Comparison of ENCODE assay signal across 23 cellular contexts in genomic region chr1:92879316-92879968, GRCh38. TPM values are rescaled to one million over a fixed set of nuclear protein-coding genes. Genes with fewer than 3 reads are reported as not detected.
DNase-seq lines count a peak whose midpoint lies in the region; ATAC-seq, FAIRE-seq and TF ChIP-seq lines count a peak whose summit lies in the region.
"Had no signal": no experiment of that assay in that cellular context is flagged by ENCODE, and none has a peak within 500 bp of the region (broad histone marks: within the 10 kb centered on the region; RNA-seq: fewer than 3 reads in every experiment).

No MANE protein-coding gene starts in this region.

- no peak overlapping the region for H3K27ac ChIP-seq in CD4-positive, alpha-beta memory T cell (ENCODE audit: low read depth, low read length)
- H3K27ac ChIP-seq in VCaP (peak overlapping the region; percentile 87), suprapubic skin (no peak overlapping the region)
- H3K27ac ChIP-seq: C4-2B, SJSA1, skin epidermis, testis, vagina had no signal

- FAIRE-seq in GM19239 (lab: Jason Lieb, UNC): peak; percentile 62

- H3K4me1 ChIP-seq in CD4-positive, alpha-beta memory T cell (ENCODE audit: insufficient read depth, low read length): peaks cover 58% of the 10 kb centered on the region
- H3K4me1 ChIP-seq in suprapubic skin: peaks cover 4% of the 10 kb centered on the region
- H3K4me1 ChIP-seq: vagina had no signal

- no peak overlapping the region for H3K4me3 ChIP-seq in CD4-positive, alpha-beta memory T cell (ENCODE audit: low read length in 2 of 2)
- H3K4me3 ChIP-seq in suprapubic skin: no peak overlapping the region
- H3K4me3 ChIP-seq: SJSA1, skin epidermis, testis, vagina had no signal

- no peak for ATAC-seq in natural killer cell
- ATAC-seq: activated CD8-positive, alpha-beta memory T cell treated with anti-CD3 and anti-CD28 coated beads, Interleukin-2, amount 10 ng/mL, durations not matched to agents 7 days and 5 days; T-helper 17 cell had no signal

- no peaks in the 10 kb centered on the region for H3K27me3 ChIP-seq in CD4-positive, alpha-beta memory T cell (ENCODE audit: insufficient read depth, low read length)
- no peaks in the 10 kb centered on the region for H3K27me3 ChIP-seq in suprapubic skin
- H3K27me3 ChIP-seq: SJSA1, testis, vagina had no signal

- intact Hi-C loops in CD4-positive, alpha-beta memory T cell (cut with micrococcal nuclease): no loop called here
- intact Hi-C loops in natural killer cell (cut with micrococcal nuclease): no loop called here

- H3K36me3 Mint-ChIP-seq in CD4-positive, alpha-beta memory T cell: peaks cover 8 to 11% of the 10 kb centered on the region in 2 donors
- H3K36me3 Mint-ChIP-seq in natural killer cell: no peaks in the 10 kb centered on the region
- peaks cover 7% of the 10 kb centered on the region for H3K36me3 Mint-ChIP-seq in nephron progenitor cell (ENCODE audit: low read depth)

- H3K4me1 Mint-ChIP-seq in CD4-positive, alpha-beta memory T cell: peaks cover 35 to 47% (median 41%) of the 10 kb centered on the region in 4 donors
- H3K4me1 Mint-ChIP-seq in natural killer cell (peaks cover 43 to 61% of the 10 kb centered on the region in 2 donors), nephron progenitor cell (no peaks in the 10 kb centered on the region)

- TF ChIP-seq EP300 in suprapubic skin (IDR thresholded peaks at IDR 0.05): no peak

- no peaks in the 10 kb centered on the region for H3K9me3 ChIP-seq in CD4-positive, alpha-beta memory T cell (ENCODE audit: control insufficient read depth in 1 of 2, low read length in 2 of 2)
- H3K9me3 ChIP-seq in suprapubic skin: no peaks in the 10 kb centered on the region
- H3K9me3 ChIP-seq: SJSA1, testis, vagina had no signal

- CTCF ChIA-PET in CD4-positive, alpha-beta memory T cell (lab: Charles Lee; ENCODE audit: partially characterized antibody): interaction anchor here (0.5 to 1.7 kb wide), 6 partner anchors 7 to 345 kb away, joined by 3 to 5 read pairs (median 3); no protein-coding TSS in a partner anchor

- WGBS in suprapubic skin: 87% methylated on average over 4 of the region's 4 CpGs

- H3K36me3 ChIP-seq in CD4-positive, alpha-beta memory T cell (ENCODE audit: insufficient read depth, low read length): peaks cover 7% of the 10 kb centered on the region
- H3K36me3 ChIP-seq in suprapubic skin: no peaks in the 10 kb centered on the region
- H3K36me3 ChIP-seq: SJSA1, vagina had no signal

- H3K27ac Mint-ChIP-seq in CD4-positive, alpha-beta memory T cell: peak overlapping the region in 4 of 7 donors; percentile 7 to 51 (median 38)
- H3K27ac Mint-ChIP-seq in natural killer cell: peak overlapping the region; percentile 57 to 90
- no peak overlapping the region for H3K27ac Mint-ChIP-seq in nephron progenitor cell
- H3K27ac Mint-ChIP-seq: activated CD8-positive, alpha-beta memory T cell treated with anti-CD3 and anti-CD28 coated beads, Interleukin-2, amount 10 ng/mL, durations not matched to agents 7 days and 5 days; activated naive CD8-positive, alpha-beta T cell treated with anti-CD3 and anti-CD28 coated beads, Interleukin-2, amount 10 ng/mL, durations not matched to agents 7 days and 5 days had no signal

- POLR2A ChIA-PET in CD4-positive, alpha-beta memory T cell (lab: Charles Lee; ENCODE audit: partially characterized antibody): interaction anchor here (1.3 kb wide), 1 partner anchor 82 kb away, joined by 4 read pairs; the partner anchor contains the start of gene DIPK1A

- DNase-seq in CD4-positive, alpha-beta memory T cell: no peak
- DNase-seq in GM19239 (ENCODE audit: insufficient read length, low spot score) (no peak), natural killer cell (no peak), kidney tubule cell (ENCODE audit: low spot score) (no peak), nephron progenitor cell (no peak), suprapubic skin (ENCODE audit: low spot score in 2 of 2) (no peak)
- DNase-seq: activated CD4-positive, alpha-beta T cell treated with anti-CD3 and anti-CD28 coated beads for 4 hours; activated CD8-positive, alpha-beta memory T cell treated with anti-CD3 and anti-CD28 coated beads, Interleukin-2, amount 10 ng/mL, durations not matched to agents 7 days and 5 days; activated naive CD8-positive, alpha-beta T cell treated with anti-CD3 and anti-CD28 coated beads, Interleukin-2, amount 10 ng/mL, durations not matched to agents 7 days and 5 days; IMR-90; kidney glomerular epithelial cell; NCI-H1105; NCI-H526; nucleus accumbens; stimulated activated CD4-positive, alpha-beta T cell treated with anti-CD3 and anti-CD28 coated beads, Interleukin-1b, Interleukin-23, amount 100 ng/mL, for 48 hours; T-helper 17 cell; testis had no signal

- H3K4me3 Mint-ChIP-seq in CD4-positive, alpha-beta memory T cell: no peak overlapping the region
- no peak overlapping the region for H3K4me3 Mint-ChIP-seq in natural killer cell
- no peak overlapping the region for H3K4me3 Mint-ChIP-seq in nephron progenitor cell
- H3K4me3 Mint-ChIP-seq: activated CD8-positive, alpha-beta memory T cell treated with anti-CD3 and anti-CD28 coated beads, Interleukin-2, amount 10 ng/mL, durations not matched to agents 7 days and 5 days; activated naive CD8-positive, alpha-beta T cell treated with anti-CD3 and anti-CD28 coated beads, Interleukin-2, amount 10 ng/mL, durations not matched to agents 7 days and 5 days; central memory CD8-positive, alpha-beta T cell; T-helper 17 cell had no signal

- H3K27me3 Mint-ChIP-seq in CD4-positive, alpha-beta memory T cell: no peaks in the 10 kb centered on the region
- H3K27me3 Mint-ChIP-seq in natural killer cell (ENCODE audit: low read depth in 2 of 2): no peaks in the 10 kb centered on the region
- no peaks in the 10 kb centered on the region for H3K27me3 Mint-ChIP-seq in nephron progenitor cell (ENCODE audit: low read depth, poor library complexity)
- H3K27me3 Mint-ChIP-seq: activated CD8-positive, alpha-beta memory T cell treated with anti-CD3 and anti-CD28 coated beads, Interleukin-2, amount 10 ng/mL, durations not matched to agents 7 days and 5 days; activated naive CD8-positive, alpha-beta T cell treated with anti-CD3 and anti-CD28 coated beads, Interleukin-2, amount 10 ng/mL, durations not matched to agents 7 days and 5 days; central memory CD8-positive, alpha-beta T cell; T-helper 17 cell had no signal

- TF ChIP-seq CTCF in VCaP (conservative IDR thresholded peaks at IDR 0.05) (no peak), natural killer cell (IDR thresholded peaks at IDR 0.05) (no peak), nephron progenitor cell (IDR thresholded peaks at IDR 0.05) (no peak), suprapubic skin (IDR thresholded peaks at IDR 0.05) (no peak)

- TF ChIP-seq POLR2A in suprapubic skin (IDR thresholded peaks at IDR 0.05): no peak

- no peaks in the 10 kb centered on the region for H3K9me3 Mint-ChIP-seq in CD4-positive, alpha-beta memory T cell
- no peaks in the 10 kb centered on the region for H3K9me3 Mint-ChIP-seq in natural killer cell
- peaks cover 3% of the 10 kb centered on the region for H3K9me3 Mint-ChIP-seq in nephron progenitor cell
- H3K9me3 Mint-ChIP-seq: activated naive CD8-positive, alpha-beta T cell treated with anti-CD3 and anti-CD28 coated beads, Interleukin-2, amount 10 ng/mL, durations not matched to agents 7 days and 5 days; central memory CD8-positive, alpha-beta T cell had no signal

RNA-seq across cellular contexts. Expression of gene RPL5, which starts 47.6 kb away (rescaled TPM):
- 1,000 to 10,000 TPM; 1,501 to 1,588 TPM for total RNA-seq in CD4-positive, alpha-beta memory T cell
- polyA plus RNA-seq in CD4-positive, alpha-beta memory T cell: 1,000 to 10,000 TPM; 1,927 to 2,646 TPM
- total RNA-seq in natural killer cell (100 to 1,000 TPM; 573 to 679 (median 647) TPM), suprapubic skin (1,000 to 10,000 TPM; 1,150 to 1,809 (median 1,593) TPM)
